20 cellular contexts compared by ENCODE assay signal in the genomic region with DNA sequence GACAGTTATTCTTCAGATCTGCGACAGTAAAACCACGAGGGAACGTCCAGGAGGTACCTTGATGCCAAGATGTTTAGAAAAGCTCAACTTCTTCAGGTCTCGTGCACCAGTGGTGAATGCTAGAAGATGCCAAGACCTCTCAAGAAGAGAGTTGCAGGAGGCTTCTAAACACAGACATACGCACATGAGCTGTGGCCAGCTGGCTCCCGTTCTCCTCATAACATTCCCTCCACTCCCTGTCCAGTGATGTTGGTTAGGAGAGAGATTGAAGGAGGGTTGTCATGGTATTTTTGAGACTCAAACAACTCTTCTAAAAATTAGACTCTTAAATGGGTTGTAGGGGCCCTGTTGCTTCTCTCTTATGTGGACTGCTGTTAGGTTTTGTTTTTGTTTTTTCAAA.
"Had no signal": no experiment of that assay in that cellular context is flagged by ENCODE, and none has a peak within 500 bp of the region (broad histone marks: within the 10 kb centered on the region; RNA-seq: fewer than 3 reads in every experiment).

No MANE protein-coding gene starts in this region.

- DNase-seq: activated CD4-positive, alpha-beta T cell treated with anti-CD3 and anti-CD28 coated beads, Interleukin-2, amount 50 U/mL, for 48 hours; activated naive CD4-positive, alpha-beta T cell treated with anti-CD3 and anti-CD28 coated beads for 36 hours; activated T-cell treated with anti-CD3 and anti-CD28 coated beads, Interleukin-2, amount 50 U/mL, for 48 hours; amygdala; body of pancreas; effector memory CD4-positive, alpha-beta T cell; heart left ventricle; islet precursor cell; left colon; lower lobe of right lung; naive B cell; posterior cingulate gyrus; stimulated activated CD4-positive, alpha-beta T cell treated with anti-CD3 and anti-CD28 coated beads, Interleukin-2, amount 100 ng/mL, for 48 hours; stimulated activated CD8-positive, alpha-beta memory T cell treated with anti-CD3 and anti-CD28 coated beads, Interleukin-4, amount 100 ng/mL, for 48 hours; stimulated activated naive B cell treated with anti-CD40 and anti-IgM and Interleukin-4, amounts not matched to agents 10 μg/mL and 1 μg/mL and 100 μg/mL, for 72 hours; T-cell; transverse colon; WERI-Rb-1 had no signal

- H3K27me3 ChIP-seq: body of pancreas, cardiac muscle cell, esophagus muscularis mucosa, heart left ventricle, transverse colon had no signal

- H3K27ac ChIP-seq: body of pancreas, cardiac muscle cell, esophagus muscularis mucosa, heart left ventricle, lower lobe of right lung, transverse colon, WERI-Rb-1 had no signal

- H3K4me1 ChIP-seq: body of pancreas had no signal

- H3K9me3 ChIP-seq: body of pancreas, esophagus muscularis mucosa, heart left ventricle, lower lobe of right lung, transverse colon had no signal

- H3K36me3 ChIP-seq: cardiac muscle cell, esophagus muscularis mucosa, heart left ventricle, lower lobe of right lung, transverse colon, WERI-Rb-1 had no signal

- H3K4me3 ChIP-seq: body of pancreas, cardiac muscle cell, esophagus muscularis mucosa, heart left ventricle, lower lobe of right lung, transverse colon had no signal

- ATAC-seq: body of pancreas; heart left ventricle; left colon; lower lobe of right lung; stimulated activated naive B cell treated with anti-CD40 and anti-IgM and Interleukin-4, amounts not matched to agents 10 μg/mL and 1 μg/mL and 100 μg/mL, for 72 hours; T-cell had no signal
